ENCODE assay signal across 1 cellular context in the genomic region with DNA sequence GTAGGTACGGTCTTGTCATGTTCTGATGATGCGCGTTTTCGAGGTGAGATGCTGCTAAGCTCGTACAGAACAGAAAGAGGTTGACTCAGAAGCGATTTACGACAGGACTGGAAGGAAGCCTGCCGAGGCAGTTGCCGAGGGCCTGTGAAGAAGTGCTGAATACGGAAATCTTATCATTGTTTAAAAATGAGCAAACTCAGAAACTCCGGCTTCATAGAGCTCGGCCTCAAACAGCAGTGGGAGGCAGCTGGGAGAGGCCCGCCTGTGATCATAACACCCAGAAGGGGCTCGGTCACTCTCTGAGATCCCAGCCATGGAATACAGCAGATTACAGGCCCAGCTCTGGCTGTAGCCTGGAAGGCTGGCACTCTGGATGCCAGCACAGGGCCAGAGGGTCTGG.
TF ChIP-seq lines count a peak whose summit lies in the region.

No MANE protein-coding gene starts in this region.

TF ChIP-seq in SK-N-SH treated with all-trans-retinoic acid at 6 μM for 48 hours, 23 proteins besides CTCF, POLR2A, EP300 and RAD21 (continued from another document):
- TF ChIP-seq TCF4 (CRISPR knock-in tag; IDR thresholded peaks at IDR 0.05; ENCODE audit: borderline replicate concordance) (no peak), ZC3H10 (CRISPR knock-in tag; IDR thresholded peaks at IDR 0.05) (no peak), ZNF8 (CRISPR knock-in tag; IDR thresholded peaks at IDR 0.05) (no peak), TOX (CRISPR knock-in tag; IDR thresholded peaks at IDR 0.05; ENCODE audit: borderline replicate concordance) (no peak), ZNF70 (CRISPR knock-in tag; IDR thresholded peaks at IDR 0.05) (no peak)
